19 cellular contexts compared by ENCODE assay signal in the genomic region with DNA sequence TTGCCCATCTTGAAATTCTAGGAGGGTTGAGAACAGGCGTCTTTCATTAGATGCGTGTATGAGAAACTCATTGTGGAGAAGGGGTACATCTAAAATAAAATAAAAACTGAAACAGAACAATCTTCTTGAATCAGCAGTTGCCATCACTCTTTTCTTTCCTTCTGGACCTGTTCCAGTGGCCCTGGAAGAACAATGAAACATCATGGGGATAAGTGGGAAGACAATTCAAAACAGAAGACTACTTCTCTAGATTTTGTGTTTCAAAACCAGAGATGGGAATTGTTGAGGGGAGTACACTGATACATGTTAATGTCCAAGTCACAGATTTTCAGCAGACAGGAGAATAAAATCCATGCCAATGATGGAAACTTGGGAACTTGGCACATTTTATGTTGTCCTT. TPM values are rescaled to one million over a fixed set of nuclear protein-coding genes. Genes with fewer than 3 reads are reported as not detected.
"Had no signal": no experiment of that assay in that cellular context is flagged by ENCODE, and none has a peak within 500 bp of the region (broad histone marks: within the 10 kb centered on the region; RNA-seq: fewer than 3 reads in every experiment).

No MANE protein-coding gene starts in this region.

- H3K27ac Mint-ChIP-seq: dendritic cell treated with granulocyte-macrophage colony-stimulating factor and Interleukin-4, amounts not matched to agents 40 ng/mL and 50 ng/mL, for 4 days; natural killer cell had no signal

- H3K4me1 Mint-ChIP-seq: natural killer cell had no signal

- H3K4me1 ChIP-seq: psoas muscle, stomach, suprapubic skin, upper lobe of left lung, uterus had no signal

- H3K4me3 ChIP-seq: esophagus squamous epithelium, psoas muscle, stomach, suprapubic skin, thyroid gland, upper lobe of left lung, uterus had no signal

- H3K36me3 Mint-ChIP-seq: natural killer cell had no signal

- H3K27ac ChIP-seq: esophagus squamous epithelium, foreskin keratinocyte, parathyroid adenoma, psoas muscle, stomach, suprapubic skin, thyroid gland, upper lobe of left lung, uterus had no signal

- H3K9me3 Mint-ChIP-seq: dendritic cell treated with granulocyte-macrophage colony-stimulating factor and Interleukin-4, amounts not matched to agents 40 ng/mL and 50 ng/mL, for 4 days; natural killer cell had no signal

- H3K9ac ChIP-seq: parathyroid adenoma had no signal

- ATAC-seq: foreskin keratinocyte, left colon, natural killer cell, psoas muscle, sciatic nerve had no signal

- DNase-seq: cerebellar nuclear complex; esophagus squamous epithelium; foreskin keratinocyte; hippocampal formation; left colon; natural killer cell; psoas muscle; retina; stimulated activated naive CD4-positive, alpha-beta T cell; stomach; upper lobe of left lung; uterus had no signal

- H3K27me3 ChIP-seq: esophagus squamous epithelium, foreskin keratinocyte, stomach, suprapubic skin, thyroid gland, upper lobe of left lung, uterus had no signal

- H3K79me2 ChIP-seq: parathyroid adenoma had no signal

- H2AFZ ChIP-seq: parathyroid adenoma had no signal

- H3K4me3 Mint-ChIP-seq: dendritic cell treated with granulocyte-macrophage colony-stimulating factor and Interleukin-4, amounts not matched to agents 40 ng/mL and 50 ng/mL, for 4 days; natural killer cell had no signal

- H3K36me3 ChIP-seq: stomach, suprapubic skin, thyroid gland, upper lobe of left lung, uterus had no signal

- H3K9me3 ChIP-seq: esophagus squamous epithelium, psoas muscle, stomach, suprapubic skin, thyroid gland, upper lobe of left lung, uterus had no signal

- H3K27me3 Mint-ChIP-seq: dendritic cell treated with granulocyte-macrophage colony-stimulating factor and Interleukin-4, amounts not matched to agents 40 ng/mL and 50 ng/mL, for 4 days had no signal

- FAIRE-seq: colon had no signal

RNA-seq across cellular contexts. Expression of gene SLC1A3, which starts 59.9 kb away (rescaled TPM):
- total RNA-seq: lung microvascular endothelial cell had no signal
